In genomic region chr17:39114744-39115534, GRCh38 we compare ENCODE assay signal across 1 cellular context.
A peak's percentile ranks its signal among the peaks of the same experiment; 100 is the strongest.
TF ChIP-seq lines count a peak whose summit lies in the region.

No MANE protein-coding gene starts in this region.

TF ChIP-seq in K562, 482 proteins besides CTCF, POLR2A, EP300 and RAD21:
- TF ChIP-seq ZNF311 (CRISPR knock-in tag; IDR thresholded peaks at IDR 0.05) (no peak), ZNF316 (IDR thresholded peaks at IDR 0.05) (peak; percentile 90), ZNF124 (CRISPR knock-in tag; IDR thresholded peaks at IDR 0.05) (no peak), JUND (IDR thresholded peaks at IDR 0.05; ENCODE audit: borderline replicate concordance, low read depth, low read length) (peak; percentile 3; the same call in 1 of the 2 replicates), JUND (tag; IDR thresholded peaks at IDR 0.05; ENCODE audit: borderline replicate concordance, low read depth, low read length) (no peak), MXI1 (IDR thresholded peaks at IDR 0.05; ENCODE audit: low read depth, low read length) (no peak), BHLHE40 (IDR thresholded peaks at IDR 0.05; ENCODE audit: low read length) (peak; percentile 45; the same call in 1 of the 2 replicates), MYC (IDR thresholded peaks at IDR 0.05; ENCODE audit: low read depth, low read length) (0 out of 2 replicates have a peak, but pooled peaks have one; percentile 19), MYC (CRISPR knock-in tag; IDR thresholded peaks at IDR 0.05; ENCODE audit: borderline replicate concordance, low read depth) (no peak), MAFG (tag; conservative IDR thresholded peaks at IDR 0.05) (peak; percentile 94), MAFF (IDR thresholded peaks at IDR 0.05; ENCODE audit: low read length) (peak; percentile 76), ZNF436 (CRISPR knock-in tag; IDR thresholded peaks at IDR 0.05) (no peak), C11orf30 (IDR thresholded peaks at IDR 0.05; ENCODE audit: low read depth) (peak; percentile 93), NFE2 (IDR thresholded peaks at IDR 0.05; ENCODE audit: low read depth) (peak; percentile 93), ZNF140 (CRISPR knock-in tag; IDR thresholded peaks at IDR 0.05) (no peak), MAFK (IDR thresholded peaks at IDR 0.05; ENCODE audit: low read length) (peak; percentile 76), L3MBTL2 (IDR thresholded peaks at IDR 0.05) (peak; percentile 50; the same call in 1 of the 2 replicates), USF2 (CRISPR knock-in tag; IDR thresholded peaks at IDR 0.05) (peak; percentile 26; the same call in 1 of the 2 replicates), SP1 (CRISPR knock-in tag; IDR thresholded peaks at IDR 0.05) (no peak), MGA (IDR thresholded peaks at IDR 0.05) (0 out of 2 replicates have a peak, but pooled peaks have one; percentile 15), NFE2L1 (tag; IDR thresholded peaks at IDR 0.05; ENCODE audit: borderline replicate concordance, low read depth) (peak; percentile 69)
